19 cellular contexts compared by ENCODE assay signal in genomic region chr15:27123808-27124207, GRCh38.
"Had no signal": no experiment of that assay in that cellular context is flagged by ENCODE, and none has a peak within 500 bp of the region (broad histone marks: within the 10 kb centered on the region; RNA-seq: fewer than 3 reads in every experiment).

No MANE protein-coding gene starts in this region.

- H3K36me3 ChIP-seq: thoracic aorta, upper lobe of left lung, uterus had no signal

- H3K79me2 ChIP-seq: hepatocyte had no signal

- H2AFZ ChIP-seq: hepatocyte had no signal

- H3K27ac Mint-ChIP-seq: endodermal cell; naive thymus-derived CD8-positive, alpha-beta T cell; stimulated activated naive B cell treated with anti-CD40 and anti-IgM and Interleukin-4, amounts not matched to agents 10 μg/mL and 1 μg/mL and 100 μg/mL, for 72 hours; stimulated activated naive CD8-positive, alpha-beta T cell treated with anti-CD3 and anti-CD28 coated beads, Interleukin-15, amount 100 ng/mL, for 72 hours had no signal

- DNase-seq: effector CD4-positive, alpha-beta T cell; erythroblast; foreskin melanocyte; head of caudate nucleus; kidney glomerular epithelial cell; mucosa of descending colon; naive thymus-derived CD8-positive, alpha-beta T cell; posterior cingulate gyrus; stimulated activated CD4-positive, alpha-beta T cell treated with anti-CD3 and anti-CD28 coated beads, Interleukin-2, amount 100 ng/mL, for 24 hours; stimulated activated CD4-positive, alpha-beta T cell treated with anti-CD3 and anti-CD28 coated beads, Interleukin-4, amount 100 ng/mL, for 4 hours; stimulated activated naive B cell treated with anti-CD40 and anti-IgM and Interleukin-4, amounts not matched to agents 10 μg/mL and 1 μg/mL and 100 μg/mL, for 72 hours; stimulated activated naive CD8-positive, alpha-beta T cell treated with anti-CD3 and anti-CD28 coated beads, Interleukin-15, amount 100 ng/mL, for 72 hours; upper lobe of left lung; uterus had no signal

- H3K36me3 Mint-ChIP-seq: stimulated activated naive B cell treated with anti-CD40 and anti-IgM and Interleukin-4, amounts not matched to agents 10 μg/mL and 1 μg/mL and 100 μg/mL, for 72 hours had no signal

- H3K27ac ChIP-seq: coronary artery, hepatocyte, thoracic aorta, upper lobe of left lung, uterus had no signal

- H3K27me3 Mint-ChIP-seq: naive thymus-derived CD8-positive, alpha-beta T cell; stimulated activated naive B cell treated with anti-CD40 and anti-IgM and Interleukin-4, amounts not matched to agents 10 μg/mL and 1 μg/mL and 100 μg/mL, for 72 hours; stimulated activated naive CD8-positive, alpha-beta T cell treated with anti-CD3 and anti-CD28 coated beads, Interleukin-15, amount 100 ng/mL, for 72 hours had no signal

- H3K4me3 ChIP-seq: coronary artery, hepatocyte, mucosa of descending colon, thoracic aorta, upper lobe of left lung, uterus had no signal

- H3K27me3 ChIP-seq: hepatocyte, upper lobe of left lung, uterus had no signal

- H3K4me1 Mint-ChIP-seq: naive thymus-derived CD8-positive, alpha-beta T cell; stimulated activated naive B cell treated with anti-CD40 and anti-IgM and Interleukin-4, amounts not matched to agents 10 μg/mL and 1 μg/mL and 100 μg/mL, for 72 hours; stimulated activated naive CD8-positive, alpha-beta T cell treated with anti-CD3 and anti-CD28 coated beads, Interleukin-15, amount 100 ng/mL, for 72 hours had no signal

- H3K9me3 ChIP-seq: thoracic aorta, uterus had no signal

- H3K4me2 ChIP-seq: hepatocyte had no signal

- ATAC-seq: mucosa of descending colon; naive thymus-derived CD8-positive, alpha-beta T cell; sciatic nerve; stimulated activated naive B cell treated with anti-CD40 and anti-IgM and Interleukin-4, amounts not matched to agents 10 μg/mL and 1 μg/mL and 100 μg/mL, for 72 hours; stimulated activated naive CD8-positive, alpha-beta T cell treated with anti-CD3 and anti-CD28 coated beads, Interleukin-15, amount 100 ng/mL, for 72 hours had no signal

- H3K4me1 ChIP-seq: upper lobe of left lung, uterus had no signal

- H3K4me3 Mint-ChIP-seq: endodermal cell; naive thymus-derived CD8-positive, alpha-beta T cell; stimulated activated naive B cell treated with anti-CD40 and anti-IgM and Interleukin-4, amounts not matched to agents 10 μg/mL and 1 μg/mL and 100 μg/mL, for 72 hours; stimulated activated naive CD8-positive, alpha-beta T cell treated with anti-CD3 and anti-CD28 coated beads, Interleukin-15, amount 100 ng/mL, for 72 hours had no signal
